ENCODE assay signal across 1 cellular context in genomic region chr17:48406936-48407567, GRCh38.
TF ChIP-seq lines count a peak whose summit lies in the region.

No MANE protein-coding gene starts in this region.

TF ChIP-seq in HCT116, 20 proteins besides CTCF, POLR2A, EP300 and RAD21 (continued from another document):
- TF ChIP-seq REST (IDR thresholded peaks at IDR 0.05; ENCODE audit: low read depth) (no peak), SIN3A (IDR thresholded peaks at IDR 0.05; ENCODE audit: low read depth) (no peak), POLR2AphosphoS5 (IDR thresholded peaks at IDR 0.05; ENCODE audit: low read depth, low read length) (no peak), ATF3 (IDR thresholded peaks at IDR 0.05) (no peak), EZH2phosphoT487 (IDR thresholded peaks at IDR 0.05; ENCODE audit: borderline replicate concordance) (no peak), MAX (IDR thresholded peaks at IDR 0.05) (no peak), CEBPB (IDR thresholded peaks at IDR 0.05; ENCODE audit: low read depth) (no peak)
